1 cellular context compared by ENCODE assay signal in the genomic region with DNA sequence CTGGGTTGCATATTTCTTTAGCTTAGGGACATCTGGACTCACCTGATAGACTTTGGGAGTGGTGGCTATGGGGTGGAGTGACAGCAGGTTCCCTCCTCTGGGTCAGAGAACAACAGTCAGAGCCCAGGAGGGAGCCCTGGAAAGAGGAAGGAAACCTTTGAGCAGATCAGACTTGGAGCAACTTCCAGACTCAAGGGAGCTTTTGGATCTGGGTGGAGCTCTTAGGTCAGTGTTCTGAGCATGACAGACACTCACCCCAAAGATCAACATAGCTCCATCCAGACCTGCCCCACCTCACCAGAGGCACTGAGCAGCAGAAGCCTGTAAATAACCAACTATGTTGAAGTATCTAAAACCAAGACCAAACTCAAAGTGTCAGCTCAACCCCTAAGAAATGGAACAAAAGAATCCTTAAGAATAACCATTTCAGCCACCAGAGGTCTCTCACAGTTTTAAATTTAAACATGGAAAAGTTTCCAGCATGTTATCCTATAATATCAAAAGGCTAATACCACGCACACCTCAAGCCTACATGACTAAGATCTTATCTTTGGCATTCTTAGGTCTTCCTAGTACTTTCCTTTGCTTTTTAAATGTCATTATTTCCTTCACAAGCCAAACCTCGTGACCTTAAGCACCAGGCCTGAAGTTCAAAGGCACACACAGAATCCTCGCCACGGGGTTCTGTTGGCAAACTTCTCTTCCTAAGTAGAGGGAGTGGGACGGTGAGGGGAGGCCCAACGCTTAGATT.
TF ChIP-seq lines count a peak whose summit lies in the region.

No MANE protein-coding gene starts in this region.

TF ChIP-seq in H1, 55 proteins besides CTCF, POLR2A, EP300 and RAD21:
- TF ChIP-seq CTBP2 (IDR thresholded peaks at IDR 0.05; ENCODE audit: borderline replicate concordance, insufficient read depth, insufficient read length, low read length) (no peak), YY1 (IDR thresholded peaks at IDR 0.05; ENCODE audit: low read depth, low read length) (no peak), NANOG (IDR thresholded peaks at IDR 0.05; ENCODE audit: insufficient read depth, low read depth, low read length, poor library complexity, severe bottlenecking) (no peak), ASH2L (IDR thresholded peaks at IDR 0.05; ENCODE audit: low read length) (no peak), HDAC6 (IDR thresholded peaks at IDR 0.05; ENCODE audit: low read depth, low read length) (no peak), HDAC2 (IDR thresholded peaks at IDR 0.05; ENCODE audit: borderline replicate concordance in 1 of 2, low read depth in 2 of 2, low read length in 2 of 2) (no peak)
- TF ChIP-seq, protein P1, sequence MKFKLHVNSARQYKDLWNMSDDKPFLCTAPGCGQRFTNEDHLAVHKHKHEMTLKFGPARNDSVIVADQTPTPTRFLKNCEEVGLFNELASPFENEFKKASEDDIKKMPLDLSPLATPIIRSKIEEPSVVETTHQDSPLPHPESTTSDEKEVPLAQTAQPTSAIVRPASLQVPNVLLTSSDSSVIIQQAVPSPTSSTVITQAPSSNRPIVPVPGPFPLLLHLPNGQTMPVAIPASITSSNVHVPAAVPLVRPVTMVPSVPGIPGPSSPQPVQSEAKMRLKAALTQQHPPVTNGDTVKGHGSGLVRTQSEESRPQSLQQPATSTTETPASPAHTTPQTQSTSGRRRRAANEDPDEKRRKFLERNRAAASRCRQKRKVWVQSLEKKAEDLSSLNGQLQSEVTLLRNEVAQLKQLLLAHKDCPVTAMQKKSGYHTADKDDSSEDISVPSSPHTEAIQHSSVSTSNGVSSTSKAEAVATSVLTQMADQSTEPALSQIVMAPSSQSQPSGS (IDR thresholded peaks at IDR 0.05; ENCODE audit: low read length), result no peak
